8 cellular contexts compared by ENCODE assay signal in genomic region chr10:17229717-17229966, GRCh38. TPM values are rescaled to one million over a fixed set of nuclear protein-coding genes. Genes with fewer than 3 reads are reported as not detected.
DNase-seq lines count a peak whose midpoint lies in the region; ATAC-seq and TF ChIP-seq lines count a peak whose summit lies in the region.

No MANE protein-coding gene starts in this region.

- no peaks in the 10 kb centered on the region for H3K27me3 ChIP-seq in neural progenitor cell

- H3K27ac Mint-ChIP-seq in IgD-negative memory B cell (peak overlapping the region; percentile 93 to 99 (median 98)), neural progenitor cell (peak overlapping the region; percentile 92)
- H3K27ac Mint-ChIP-seq in dendritic cell treated with granulocyte-macrophage colony-stimulating factor and Interleukin-4, amounts not matched to agents 40 ng/mL and 50 ng/mL, for 4 days: peak overlapping the region; percentile 100

- peak overlapping the region; percentile 70 for H2AFZ ChIP-seq in neural progenitor cell (replicated peaks)

- intact Hi-C loops in dendritic cell treated with granulocyte-macrophage colony-stimulating factor and Interleukin-4, amounts not matched to agents 40 ng/mL and 50 ng/mL, for 4 days (cut with micrococcal nuclease): loop anchor here (1.0 to 10.0 kb wide), 3 partner anchors 28 to 205 kb away; partner anchors contain the start of gene TRDMT1

- peak overlapping the region; percentile 74 for H3K4me3 ChIP-seq in neural progenitor cell

- H3K9ac ChIP-seq in neural progenitor cell: peak overlapping the region; percentile 38

- no peaks in the 10 kb centered on the region for H3K9me3 Mint-ChIP-seq in IgD-negative memory B cell
- H3K9me3 Mint-ChIP-seq in dendritic cell treated with granulocyte-macrophage colony-stimulating factor and Interleukin-4, amounts not matched to agents 40 ng/mL and 50 ng/mL, for 4 days: no peaks in the 10 kb centered on the region
- H3K9me3 Mint-ChIP-seq in neural progenitor cell: no peaks in the 10 kb centered on the region

- H3K36me3 Mint-ChIP-seq in IgD-negative memory B cell (peaks cover 3% of the 10 kb centered on the region), neural progenitor cell (peaks cover 34% of the 10 kb centered on the region)
- peaks cover 69% of the 10 kb centered on the region for H3K36me3 Mint-ChIP-seq in dendritic cell treated with granulocyte-macrophage colony-stimulating factor and Interleukin-4, amounts not matched to agents 40 ng/mL and 50 ng/mL, for 4 days (ENCODE audit: low read depth)

- no peak for TF ChIP-seq CTCF in neural progenitor cell (IDR thresholded peaks at IDR 0.05)

- H3F3A ChIP-seq in neural progenitor cell (ENCODE audit: low read depth): peaks cover 43% of the 10 kb centered on the region

- no peaks in the 10 kb centered on the region for H3K9me3 ChIP-seq in neural progenitor cell (ENCODE audit: low read depth)

- ATAC-seq in GM19035 (IDR thresholded peaks at IDR 0.05; ENCODE audit: unreplicated experiment): peak; percentile 4
- no peak for ATAC-seq in activated CD4-positive, CD25-positive, alpha-beta regulatory T cell treated with anti-CD3 and anti-CD28 coated beads, Interleukin-2, amount 50 U/mL, for 24 hours

- H3K27ac ChIP-seq in neural progenitor cell: no peak overlapping the region

- H4K20me1 ChIP-seq in neural progenitor cell (ENCODE audit: low read depth): peaks cover 38% of the 10 kb centered on the region

- H3K27me3 Mint-ChIP-seq in IgD-negative memory B cell: no peaks in the 10 kb centered on the region
- no peaks in the 10 kb centered on the region for H3K27me3 Mint-ChIP-seq in dendritic cell treated with granulocyte-macrophage colony-stimulating factor and Interleukin-4, amounts not matched to agents 40 ng/mL and 50 ng/mL, for 4 days
- peaks cover 14% of the 10 kb centered on the region for H3K27me3 Mint-ChIP-seq in neural progenitor cell (ENCODE audit: insufficient read depth, low read depth)

- H3K4me3 Mint-ChIP-seq in IgD-negative memory B cell (peak overlapping the region; percentile 95 to 99 (median 98)), neural progenitor cell (peak overlapping the region; percentile 97)
- peak overlapping the region; percentile 93 for H3K4me3 Mint-ChIP-seq in dendritic cell treated with granulocyte-macrophage colony-stimulating factor and Interleukin-4, amounts not matched to agents 40 ng/mL and 50 ng/mL, for 4 days

- peaks cover 25% of the 10 kb centered on the region for H3K4me1 ChIP-seq in neural progenitor cell

- H3K4me2 ChIP-seq in neural progenitor cell: peak overlapping the region; percentile 89

- peaks cover 11% of the 10 kb centered on the region for H3K36me3 ChIP-seq in neural progenitor cell

- H3K4me1 Mint-ChIP-seq in IgD-negative memory B cell (peaks cover 23 to 39% (median 33%) of the 10 kb centered on the region in 3 donors), neural progenitor cell (peaks cover 58% of the 10 kb centered on the region)
- peaks cover 43% of the 10 kb centered on the region for H3K4me1 Mint-ChIP-seq in dendritic cell treated with granulocyte-macrophage colony-stimulating factor and Interleukin-4, amounts not matched to agents 40 ng/mL and 50 ng/mL, for 4 days (ENCODE audit: low read depth)

- peaks cover 40% of the 10 kb centered on the region for H3K79me2 ChIP-seq in neural progenitor cell (ENCODE audit: low read depth)

- DNase-seq in neural progenitor cell (ENCODE audit: low spot score): peak; percentile 73
- DNase-seq in OCI-M2 (lab: John Stamatoyannopoulos, UW; ENCODE audit: unreplicated experiment): no peak
- no peak for DNase-seq in amniotic stem cell (lab: John Stamatoyannopoulos, UW)
- DNase-seq in NCI-H524 treated with DMSO at 0.1 percent for 48 hours (lab: John Stamatoyannopoulos, UW): no peak

RNA-seq across cellular contexts. Expression of gene VIM, which starts 1.6 kb away (rescaled TPM):
- 352 TPM for polyA plus RNA-seq in IgD-negative memory B cell
- 727 and 820 TPM in 2 replicates for total RNA-seq in neural progenitor cell (ENCODE audit: low replicate concordance)

RNA-seq across cellular contexts. Expression of gene TRDMT1, which starts 28.2 kb away (rescaled TPM):
- polyA plus RNA-seq in IgD-negative memory B cell: 6.6 TPM
- total RNA-seq in neural progenitor cell (ENCODE audit: low replicate concordance): 26.4 and 35.6 TPM in 2 replicates
